In the genomic region with DNA sequence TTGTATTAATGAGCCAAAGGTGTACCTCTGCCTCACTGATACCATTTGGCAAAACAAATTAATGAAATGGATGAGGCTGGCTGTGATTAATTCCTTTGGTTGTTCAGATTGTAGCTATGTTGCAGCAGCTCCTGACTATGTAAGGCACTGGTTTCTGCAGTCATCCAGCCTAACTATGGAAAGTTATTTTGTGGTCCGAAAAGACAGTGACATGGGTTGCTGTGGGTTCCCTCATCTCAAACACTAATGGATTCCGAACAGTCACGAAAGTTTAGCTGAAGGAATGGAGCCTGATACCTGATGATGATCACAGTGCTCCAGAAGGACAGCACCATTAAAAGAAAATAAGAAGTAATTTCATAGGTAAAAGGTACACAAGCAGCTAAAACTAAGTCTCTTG, we compare ENCODE assay signal across 19 cellular contexts. TPM values are rescaled to one million over a fixed set of nuclear protein-coding genes. Genes with fewer than 3 reads are reported as not detected.
"Had no signal": no experiment of that assay in that cellular context is flagged by ENCODE, and none has a peak within 500 bp of the region (broad histone marks: within the 10 kb centered on the region; RNA-seq: fewer than 3 reads in every experiment).

No MANE protein-coding gene starts in this region.

- ATAC-seq: activated CD8-positive, alpha-beta T cell treated with anti-CD3 and anti-CD28 coated beads, Interleukin-2, amount 10 ng/mL, durations not matched to agents 7 days and 5 days; activated naive CD4-positive, alpha-beta T cell treated with anti-CD3 and anti-CD28 coated beads, Interleukin-2, amount 50 U/mL, for 72 hours; activated T-cell treated with anti-CD3 and anti-CD28 coated beads, Interleukin-2, amount 50 U/mL, for 4 hours; left lung; naive thymus-derived CD8-positive, alpha-beta T cell; SK-N-SH treated with all-trans-retinoic acid at 6 μM for 48 hours had no signal

- H3K9me3 Mint-ChIP-seq: activated CD4-positive, alpha-beta T cell treated with anti-CD3 and anti-CD28 coated beads, Interleukin-2, amount 10 ng/mL, durations not matched to agents 7 days and 5 days; activated T-cell treated with anti-CD3 and anti-CD28 coated beads, Interleukin-2, amount 50 U/mL, for 4 hours; naive thymus-derived CD8-positive, alpha-beta T cell had no signal

- H3K27me3 Mint-ChIP-seq: activated CD4-positive, alpha-beta T cell treated with anti-CD3 and anti-CD28 coated beads, Interleukin-2, amount 10 ng/mL, durations not matched to agents 7 days and 5 days; naive thymus-derived CD8-positive, alpha-beta T cell; stimulated activated naive B cell treated with anti-CD40 and anti-IgM and Interleukin-4, amounts not matched to agents 10 μg/mL and 1 μg/mL and 100 μg/mL, for 72 hours had no signal

- H3K4me3 Mint-ChIP-seq: activated CD4-positive, alpha-beta T cell treated with anti-CD3 and anti-CD28 coated beads, Interleukin-2, amount 10 ng/mL, durations not matched to agents 7 days and 5 days; activated CD8-positive, alpha-beta T cell treated with anti-CD3 and anti-CD28 coated beads, Interleukin-2, amount 10 ng/mL, durations not matched to agents 7 days and 5 days; activated T-cell treated with anti-CD3 and anti-CD28 coated beads, Interleukin-2, amount 50 U/mL, for 4 hours; stimulated activated naive B cell treated with anti-CD40 and anti-IgM and Interleukin-4, amounts not matched to agents 10 μg/mL and 1 μg/mL and 100 μg/mL, for 72 hours had no signal

- H3K27ac Mint-ChIP-seq: activated CD4-positive, alpha-beta T cell treated with anti-CD3 and anti-CD28 coated beads, Interleukin-2, amount 10 ng/mL, durations not matched to agents 7 days and 5 days; activated CD8-positive, alpha-beta T cell treated with anti-CD3 and anti-CD28 coated beads, Interleukin-2, amount 10 ng/mL, durations not matched to agents 7 days and 5 days; stimulated activated naive B cell treated with anti-CD40 and anti-IgM and Interleukin-4, amounts not matched to agents 10 μg/mL and 1 μg/mL and 100 μg/mL, for 72 hours had no signal

- DNase-seq: activated CD4-positive, alpha-beta T cell treated with anti-CD3 and anti-CD28 coated beads, Interleukin-2, amount 10 ng/mL, durations not matched to agents 7 days and 5 days; activated CD8-positive, alpha-beta T cell treated with anti-CD3 and anti-CD28 coated beads, Interleukin-2, amount 10 ng/mL, durations not matched to agents 7 days and 5 days; activated effector memory CD4-positive, alpha-beta T cell treated with anti-CD3 and anti-CD28 coated beads, Interleukin-2, amount 50 U/mL, for 16 hours; activated T-cell treated with anti-CD3 and anti-CD28 coated beads, Interleukin-2, amount 50 U/mL, for 4 hours; amniotic stem cell; caudate nucleus; heart left ventricle; kidney; left lung; naive thymus-derived CD8-positive, alpha-beta T cell; occipital lobe; posterior cingulate gyrus; retina; stimulated activated naive B cell treated with anti-CD40 and anti-IgM and Interleukin-4, amounts not matched to agents 10 μg/mL and 1 μg/mL and 100 μg/mL, for 72 hours; T-helper 1 cell; T-helper 9 cell; thyroid gland had no signal

RNA-seq across cellular contexts. Expression of a gene that starts 55.0 kb away (rescaled TPM):
- total RNA-seq: naive thymus-derived CD8-positive, alpha-beta T cell; occipital lobe had no signal
